10 cellular contexts compared by ENCODE assay signal in genomic region chr20:64087226-64087825, GRCh38. TPM values are rescaled to one million over a fixed set of nuclear protein-coding genes. Genes with fewer than 3 reads are reported as not detected.
"Had no signal": no experiment of that assay in that cellular context is flagged by ENCODE, and none has a peak within 500 bp of the region (broad histone marks: within the 10 kb centered on the region; RNA-seq: fewer than 3 reads in every experiment).

No MANE protein-coding gene starts in this region.

RNA-seq across cellular contexts. Expression of gene LKAAEAR1, which starts 3.1 kb away (rescaled TPM):
- total RNA-seq: OCI-LY7, PC-9, Peyer's patch, Right ventricle myocardium inferior, Right ventricle myocardium superior, SJCRH30 had no signal

RNA-seq across cellular contexts. Expression of gene NPBWR2, which starts 20.0 kb away (rescaled TPM):
- total RNA-seq: OCI-LY7, PC-9, Peyer's patch, Right ventricle myocardium inferior, Right ventricle myocardium superior, RPMI7951, SJCRH30, SJSA1, SK-MEL-5, T-cell had no signal
